20 cellular contexts compared by ENCODE assay signal in the genomic region with DNA sequence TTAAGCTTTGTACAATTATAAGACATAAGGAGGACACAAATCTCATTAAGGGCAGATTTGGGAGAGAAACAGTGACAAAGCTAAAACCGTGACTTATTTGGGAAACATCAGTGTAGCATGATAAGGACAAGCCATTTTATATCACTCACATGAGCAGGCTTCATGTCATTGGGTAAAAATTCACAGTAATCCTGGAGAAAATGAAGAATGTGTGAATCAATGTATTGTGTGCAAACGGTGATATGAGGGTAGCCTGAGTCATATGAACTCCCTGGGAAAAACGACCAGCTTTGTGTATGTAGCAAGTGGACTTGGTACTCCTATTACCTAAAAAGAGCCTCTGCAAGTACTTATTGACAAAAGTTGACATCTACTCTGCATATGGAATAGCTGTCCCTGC. TPM values are rescaled to one million over a fixed set of nuclear protein-coding genes. Genes with fewer than 3 reads are reported as not detected.
DNase-seq lines count a peak whose midpoint lies in the region; ATAC-seq, FAIRE-seq and TF ChIP-seq lines count a peak whose summit lies in the region.
"Had no signal": no experiment of that assay in that cellular context is flagged by ENCODE, and none has a peak within 500 bp of the region (broad histone marks: within the 10 kb centered on the region; RNA-seq: fewer than 3 reads in every experiment).

No MANE protein-coding gene starts in this region.

- H3K4me3 ChIP-seq in HepG2 (replicated peaks in 1 of 3; ENCODE audit: insufficient read depth in 1 of 3, low read depth in 2 of 3, low read length in 3 of 3): no peak overlapping the region
- H3K4me3 ChIP-seq in right lobe of liver: no peak overlapping the region
- no peak overlapping the region for H3K4me3 ChIP-seq in RWPE2 (ENCODE audit: severe bottlenecking)
- H3K4me3 ChIP-seq in fibroblast of pulmonary artery (replicated peaks; ENCODE audit: low read depth, low read length): no peak overlapping the region
- H3K4me3 ChIP-seq: left lung, prostate gland, suprapubic skin had no signal

- H3K27me3 Mint-ChIP-seq in CD14-positive monocyte (ENCODE audit: low read depth in 3 of 3): no peaks in the 10 kb centered on the region
- H3K27me3 Mint-ChIP-seq in mesothelial cell of epicardium (ENCODE audit: low read depth): no peaks in the 10 kb centered on the region
- H3K27me3 Mint-ChIP-seq: activated naive CD8-positive, alpha-beta T cell treated with anti-CD3 and anti-CD28 coated beads, Interleukin-2, amount 10 ng/mL, durations not matched to agents 7 days and 5 days had no signal

- CTCF ChIA-PET in HepG2 (lab: Yijun Ruan, JAX; ENCODE audit: low intra/inter-chr PET ratio, low total read pairs): no interaction called here

- peak; percentile 49 for DNase-seq in HepG2 (ENCODE audit: low spot score)
- DNase-seq in right lobe of liver: no peak
- DNase-seq in RWPE2 (ENCODE audit: low spot score): no peak
- DNase-seq in fibroblast of pulmonary artery (ENCODE audit: low read depth): peak; percentile 68
- DNase-seq in CD14-positive monocyte (ENCODE audit: low spot score): no peak
- DNase-seq in mesothelial cell of epicardium (ENCODE audit: low spot score in 2 of 2, unreplicated experiment in 2 of 2): no peak
- DNase-seq in cardiac septum (ENCODE audit: low spot score): no peak
- DNase-seq: activated CD4-positive, alpha-beta T cell treated with anti-CD3 and anti-CD28 coated beads for 4 hours; activated naive CD8-positive, alpha-beta T cell treated with anti-CD3 and anti-CD28 coated beads, Interleukin-2, amount 10 ng/mL, durations not matched to agents 7 days and 5 days; activated T-cell treated with anti-CD3 and anti-CD28 coated beads for 4 hours; COR-L47; hippocampal formation; left lung; MV-4-11; SHP77 had no signal

- no peak overlapping the region for H2AFZ ChIP-seq in HepG2 (ENCODE audit: low read length)

- intact Hi-C loops in HepG2 (cut with micrococcal nuclease; ENCODE audit: unreplicated experiment): no loop called here
- intact Hi-C loops in right lobe of liver (cut with DNase I): no loop called here
- intact Hi-C loops in CD14-positive monocyte (cut with micrococcal nuclease): no loop called here
- intact Hi-C loops in cardiac septum (cut with DNase I): no loop called here

- H3K9me3 Mint-ChIP-seq in CD14-positive monocyte: peaks cover 0 to 2% (median 0%) of the 10 kb centered on the region in 7 donors
- no peaks in the 10 kb centered on the region for H3K9me3 Mint-ChIP-seq in mesothelial cell of epicardium
- H3K9me3 Mint-ChIP-seq: activated naive CD8-positive, alpha-beta T cell treated with anti-CD3 and anti-CD28 coated beads, Interleukin-2, amount 10 ng/mL, durations not matched to agents 7 days and 5 days had no signal

- peaks cover 23% of the 10 kb centered on the region for H3K4me1 ChIP-seq in HepG2 (ENCODE audit: insufficient read depth, low read length)
- peaks cover 0 to 26% (median 1%) of the 10 kb centered on the region in 4 donors for H3K4me1 ChIP-seq in right lobe of liver
- H3K4me1 ChIP-seq in RWPE2 (ENCODE audit: insufficient read depth, poor library complexity, severe bottlenecking): peaks cover 44% of the 10 kb centered on the region
- H3K4me1 ChIP-seq: prostate gland had no signal

- H3K4me2 ChIP-seq in HepG2 (ENCODE audit: low read depth, low read length): no peak overlapping the region

- no peak for TF ChIP-seq EP300 in HepG2 (IDR thresholded peaks at IDR 0.05; ENCODE audit: low read depth in 2 of 2, low read length in 2 of 2)
- TF ChIP-seq EP300 in HepG2 (CRISPR knock-in tag; IDR thresholded peaks at IDR 0.05; ENCODE audit: borderline replicate concordance): no peak

- H3K27ac Mint-ChIP-seq in CD14-positive monocyte (no peak overlapping the region), mesothelial cell of epicardium (no peak overlapping the region)
- H3K27ac Mint-ChIP-seq: activated naive CD8-positive, alpha-beta T cell treated with anti-CD3 and anti-CD28 coated beads, Interleukin-2, amount 10 ng/mL, durations not matched to agents 7 days and 5 days had no signal

- no peak overlapping the region for H3K9ac ChIP-seq in HepG2 (ENCODE audit: insufficient read depth, low read depth, low read length)

- ATAC-seq in HepG2 (peak; percentile 65), right lobe of liver (no peak), RWPE2 (ENCODE audit: low read depth) (peak; percentile 37), GM21825 (IDR thresholded peaks at IDR 0.05; ENCODE audit: unreplicated experiment) (no peak)
- ATAC-seq: left lung had no signal

- H3K27me3 ChIP-seq in HepG2 (ENCODE audit: control insufficient read depth in 1 of 2, insufficient read depth in 2 of 2, low read length in 2 of 2) (no peaks in the 10 kb centered on the region), right lobe of liver (no peaks in the 10 kb centered on the region), RWPE2 (ENCODE audit: insufficient read depth, poor library complexity, severe bottlenecking) (no peaks in the 10 kb centered on the region)
- H3K27me3 ChIP-seq: left lung, suprapubic skin had no signal

- TF ChIP-seq POLR2A in HepG2 (IDR thresholded peaks at IDR 0.05; ENCODE audit: insufficient read depth in 1 of 2, low read depth in 2 of 2, low read length in 2 of 2): no peak
- no peak for TF ChIP-seq POLR2A in right lobe of liver (IDR thresholded peaks at IDR 0.05)

- H3K9me3 ChIP-seq in HepG2 (ENCODE audit: low read length) (no peaks in the 10 kb centered on the region), right lobe of liver (no peaks in the 10 kb centered on the region), RWPE2 (ENCODE audit: severe bottlenecking) (no peaks in the 10 kb centered on the region)
- H3K9me3 ChIP-seq: left lung, prostate gland, suprapubic skin had no signal

- H3K27ac ChIP-seq in HepG2 (ENCODE audit: extremely low read length, insufficient read depth, low read length): no peak overlapping the region
- H3K27ac ChIP-seq in right lobe of liver: no peak overlapping the region
- peak overlapping the region; percentile 94 for H3K27ac ChIP-seq in RWPE2 (ENCODE audit: poor library complexity, severe bottlenecking)
- H3K27ac ChIP-seq: left lung, prostate gland, suprapubic skin had no signal

- H3K36me3 Mint-ChIP-seq in CD14-positive monocyte (no peaks in the 10 kb centered on the region), mesothelial cell of epicardium (no peaks in the 10 kb centered on the region)

- no peaks in the 10 kb centered on the region for H4K20me1 ChIP-seq in HepG2 (ENCODE audit: insufficient read depth, low read length)

- TF ChIP-seq CTCF in HepG2 (CRISPR knock-in tag; IDR thresholded peaks at IDR 0.05): no peak
- no peak for TF ChIP-seq CTCF in right lobe of liver (IDR thresholded peaks at IDR 0.05)
- TF ChIP-seq CTCF in RWPE2 (IDR thresholded peaks at IDR 0.05; ENCODE audit: poor library complexity, severe bottlenecking): no peak
- TF ChIP-seq CTCF in fibroblast of pulmonary artery (IDR thresholded peaks at IDR 0.05; ENCODE audit: low read length, missing control alignments): no peak
- TF ChIP-seq CTCF in CD14-positive monocyte (IDR thresholded peaks at IDR 0.05): no peak
- no peak for TF ChIP-seq CTCF in mesothelial cell of epicardium (IDR thresholded peaks at IDR 0.05; ENCODE audit: unreplicated experiment)

- no peaks in the 10 kb centered on the region for H3K36me3 ChIP-seq in HepG2 (replicated peaks in 1 of 2; ENCODE audit: control insufficient read depth in 1 of 2, insufficient read depth in 2 of 2, low read length in 2 of 2)
- H3K36me3 ChIP-seq in right lobe of liver: no peaks in the 10 kb centered on the region
- H3K36me3 ChIP-seq in RWPE2 (ENCODE audit: low read depth): no peaks in the 10 kb centered on the region
- H3K36me3 ChIP-seq: left lung, prostate gland, suprapubic skin had no signal

- H3K4me3 Mint-ChIP-seq in CD14-positive monocyte (no peak overlapping the region), mesothelial cell of epicardium (no peak overlapping the region)
- H3K4me3 Mint-ChIP-seq: activated naive CD8-positive, alpha-beta T cell treated with anti-CD3 and anti-CD28 coated beads, Interleukin-2, amount 10 ng/mL, durations not matched to agents 7 days and 5 days had no signal

- H3K79me2 ChIP-seq in HepG2 (ENCODE audit: insufficient read depth, low read length): no peaks in the 10 kb centered on the region

- POLR2A ChIA-PET in HepG2 (lab: Yijun Ruan, JAX): no interaction called here

- FAIRE-seq in HepG2 (lab: Jason Lieb, UNC): no peak
- FAIRE-seq: colon had no signal

- H3K4me1 Mint-ChIP-seq in CD14-positive monocyte: no peaks in the 10 kb centered on the region
- peaks cover 16% of the 10 kb centered on the region for H3K4me1 Mint-ChIP-seq in mesothelial cell of epicardium

- 4% methylated on average over 3 of the region's 3 CpGs for WGBS in HepG2 (ENCODE audit: low lambda C conversion rate)
- 81% methylated on average over 3 of the region's 3 CpGs for WGBS in right lobe of liver (ENCODE audit: insufficient coverage, low coverage, low lambda C conversion rate, missing lambda C conversion rate)

- BruUV-seq in HepG2 (replicated peaks; lab: Mats Ljungman, UMichigan): no TSS peak

- no peak for TF ChIP-seq RAD21 in HepG2 (CRISPR knock-in tag; IDR thresholded peaks at IDR 0.05)

- in situ Hi-C loops in HepG2 (cut with HindIII; ENCODE audit: extremely low pct_ligation_motif_present, low pct_unique_long_range_greater_than_20kb): no loop called here

RNA-seq across cellular contexts. Expression of gene TRIM34, which starts 6.0 kb away (rescaled TPM):
- total RNA-seq in HepG2 (2016; rRNA removed; fragmentation: Illumina TruSeq; extraction: Trizol) (0.42 and 0.72 TPM in 2 replicates), right lobe of liver (1 to 10 TPM in 5 of 6 experiments, under 1 TPM in 1; 0.93 to 3.3 (median 2.3) TPM), mesothelial cell of epicardium (5.0 to 7.1 TPM (median 5.1 TPM) in 3 replicates), cardiac septum (2.3 TPM)
- 0.09 TPM in 1 of 2 replicates, not detected in the other for total RNA-seq in HepG2 (2016; cell fraction: cytosol; rRNA removed; fragmentation: Illumina TruSeq; extraction: Trizol; ENCODE audit: low read depth)
- total RNA-seq in HepG2 (2016; cell fraction: insoluble cytoplasmic fraction; rRNA removed; fragmentation: Illumina TruSeq; extraction: Trizol): 0.40 and 0.48 TPM in 2 replicates
- total RNA-seq in HepG2 (2016; cell fraction: membrane; rRNA removed; fragmentation: Illumina TruSeq; extraction: Trizol): 0.10 and 0.40 TPM in 2 replicates
- 0.47 and 0.68 TPM in 2 replicates for total RNA-seq in HepG2 (2016; cell fraction: nucleus; rRNA removed; fragmentation: Illumina TruSeq; extraction: Trizol)
- polyA plus RNA-seq in HepG2 (2011; rRNA removed) (0.13 and 0.33 TPM in 2 replicates), CD14-positive monocyte (10 to 100 TPM; 21.9 to 23.5 TPM)
- 0.11 and 0.17 TPM in 2 replicates for polyA plus RNA-seq in HepG2 (2011; cell fraction: cytosol; rRNA removed)
- polyA plus RNA-seq in HepG2 (2011; cell fraction: nucleus; rRNA removed): 0.35 and 0.83 TPM in 2 replicates
- polyA plus RNA-seq in HepG2 (2012): 0.07 and 0.16 TPM in 2 replicates
- polyA plus RNA-seq in HepG2 (2016; cell fraction: cytosol; fragmentation: Illumina TruSeq; extraction: Trizol; ENCODE audit: low read depth): 0.12 TPM in 1 of 2 replicates, not detected in the other
- polyA plus RNA-seq in HepG2 (2016; cell fraction: insoluble cytoplasmic fraction; fragmentation: Illumina TruSeq; extraction: Trizol; ENCODE audit: low read depth): 0.43 and 0.85 TPM in 2 replicates
- 0.09 TPM in 1 of 2 replicates, not detected in the other for polyA plus RNA-seq in HepG2 (2016; cell fraction: membrane; fragmentation: Illumina TruSeq; extraction: Trizol; ENCODE audit: low read depth)
- 0.57 and 0.62 TPM in 2 replicates for polyA plus RNA-seq in HepG2 (2016; cell fraction: nucleus; fragmentation: Illumina TruSeq; extraction: Trizol; ENCODE audit: insufficient read depth, low read depth)
- polyA minus RNA-seq in HepG2 (2011; rRNA and poly(A)+ RNA removed; ENCODE audit: low replicate concordance): 2.3 TPM in 1 of 2 replicates, not detected in the other
- polyA minus RNA-seq in HepG2 (2011; cell fraction: cytosol; rRNA and poly(A)+ RNA removed): not detected in 2 replicates
- polyA minus RNA-seq in HepG2 (2011; cell fraction: nucleus; rRNA and poly(A)+ RNA removed): 0.26 and 0.62 TPM in 2 replicates

RNA-seq across cellular contexts. Expression of gene TRIM6, which starts 22.4 kb away (rescaled TPM):
- total RNA-seq in HepG2 (2016; rRNA removed; fragmentation: Illumina TruSeq; extraction: Trizol) (not detected in 2 replicates), right lobe of liver (1 to 10 TPM in 1 of 6 experiments, under 1 TPM in 5; 0.29 to 2.0 (median 0.65) TPM), mesothelial cell of epicardium (13.4 to 14.6 TPM (median 14.0 TPM) in 3 replicates), cardiac septum (0.46 TPM)
- not detected in 2 replicates for total RNA-seq in HepG2 (2016; cell fraction: cytosol; rRNA removed; fragmentation: Illumina TruSeq; extraction: Trizol; ENCODE audit: low read depth)
- total RNA-seq in HepG2 (2016; cell fraction: insoluble cytoplasmic fraction; rRNA removed; fragmentation: Illumina TruSeq; extraction: Trizol): not detected in 2 replicates
- total RNA-seq in HepG2 (2016; cell fraction: membrane; rRNA removed; fragmentation: Illumina TruSeq; extraction: Trizol): not detected in 2 replicates
- not detected in 2 replicates for total RNA-seq in HepG2 (2016; cell fraction: nucleus; rRNA removed; fragmentation: Illumina TruSeq; extraction: Trizol)
- polyA plus RNA-seq in HepG2 (2011; rRNA removed) (not detected in 2 replicates), CD14-positive monocyte (under 1 TPM; 0.15 to 0.44 TPM)
- polyA plus RNA-seq in HepG2 (2011; cell fraction: cytosol; rRNA removed): not detected in 2 replicates
- polyA plus RNA-seq in HepG2 (2011; cell fraction: nucleus; rRNA removed): not detected in 2 replicates
- not detected in 2 replicates for polyA plus RNA-seq in HepG2 (2012)
- polyA plus RNA-seq in HepG2 (2016; cell fraction: cytosol; fragmentation: Illumina TruSeq; extraction: Trizol; ENCODE audit: low read depth): not detected in 2 replicates
- not detected in 2 replicates for polyA plus RNA-seq in HepG2 (2016; cell fraction: insoluble cytoplasmic fraction; fragmentation: Illumina TruSeq; extraction: Trizol; ENCODE audit: low read depth)
- polyA plus RNA-seq in HepG2 (2016; cell fraction: membrane; fragmentation: Illumina TruSeq; extraction: Trizol; ENCODE audit: low read depth): not detected in 2 replicates
- polyA plus RNA-seq in HepG2 (2016; cell fraction: nucleus; fragmentation: Illumina TruSeq; extraction: Trizol; ENCODE audit: insufficient read depth, low read depth): not detected in 2 replicates
- polyA minus RNA-seq in HepG2 (2011; rRNA and poly(A)+ RNA removed; ENCODE audit: low replicate concordance): not detected in 2 replicates
- polyA minus RNA-seq in HepG2 (2011; cell fraction: cytosol; rRNA and poly(A)+ RNA removed): not detected in 2 replicates
- polyA minus RNA-seq in HepG2 (2011; cell fraction: nucleus; rRNA and poly(A)+ RNA removed): not detected in 2 replicates

RNA-seq across cellular contexts. Expression of gene OR52B6, which starts 38.1 kb away (rescaled TPM):
- not detected in 2 replicates for total RNA-seq in HepG2 (2016; rRNA removed; fragmentation: Illumina TruSeq; extraction: Trizol)
- total RNA-seq in HepG2 (2016; cell fraction: cytosol; rRNA removed; fragmentation: Illumina TruSeq; extraction: Trizol; ENCODE audit: low read depth): not detected in 2 replicates
- not detected in 2 replicates for total RNA-seq in HepG2 (2016; cell fraction: insoluble cytoplasmic fraction; rRNA removed; fragmentation: Illumina TruSeq; extraction: Trizol)
- total RNA-seq in HepG2 (2016; cell fraction: membrane; rRNA removed; fragmentation: Illumina TruSeq; extraction: Trizol): not detected in 2 replicates
- not detected in 2 replicates for total RNA-seq in HepG2 (2016; cell fraction: nucleus; rRNA removed; fragmentation: Illumina TruSeq; extraction: Trizol)
- not detected in 2 replicates for polyA plus RNA-seq in HepG2 (2011; rRNA removed)
- not detected in 2 replicates for polyA plus RNA-seq in HepG2 (2011; cell fraction: cytosol; rRNA removed)
- not detected in 2 replicates for polyA plus RNA-seq in HepG2 (2011; cell fraction: nucleus; rRNA removed)
- polyA plus RNA-seq in HepG2 (2012): not detected in 2 replicates
- not detected in 2 replicates for polyA plus RNA-seq in HepG2 (2016; cell fraction: cytosol; fragmentation: Illumina TruSeq; extraction: Trizol; ENCODE audit: low read depth)
- polyA plus RNA-seq in HepG2 (2016; cell fraction: insoluble cytoplasmic fraction; fragmentation: Illumina TruSeq; extraction: Trizol; ENCODE audit: low read depth): not detected in 2 replicates
- polyA plus RNA-seq in HepG2 (2016; cell fraction: membrane; fragmentation: Illumina TruSeq; extraction: Trizol; ENCODE audit: low read depth): not detected in 2 replicates
- polyA plus RNA-seq in HepG2 (2016; cell fraction: nucleus; fragmentation: Illumina TruSeq; extraction: Trizol; ENCODE audit: insufficient read depth, low read depth): not detected in 2 replicates
- polyA minus RNA-seq in HepG2 (2011; rRNA and poly(A)+ RNA removed; ENCODE audit: low replicate concordance): not detected in 2 replicates
- not detected in 2 replicates for polyA minus RNA-seq in HepG2 (2011; cell fraction: cytosol; rRNA and poly(A)+ RNA removed)
- polyA minus RNA-seq in HepG2 (2011; cell fraction: nucleus; rRNA and poly(A)+ RNA removed): not detected in 2 replicates
- total RNA-seq in right lobe of liver: not detected
- polyA plus RNA-seq in CD14-positive monocyte: not detected
- total RNA-seq in mesothelial cell of epicardium: not detected in 3 replicates
- not detected for total RNA-seq in cardiac septum
- total RNA-seq: A172; activated naive CD8-positive, alpha-beta T cell treated with anti-CD3 and anti-CD28 coated beads, Interleukin-2, amount 10 ng/mL, durations not matched to agents 7 days and 5 days; left lung; prostate gland; suprapubic skin had no signal

Comparison
In these comparisons a context has a peak if more than half of its experiments do, and no peak if none do; other contexts are left out.
1. ATAC-seq: peak in HepG2 (single experiment) and RWPE2 (single experiment); none in right lobe of liver (0 of 4) and GM21825 (single experiment).
2. DNase-seq: peak in HepG2 (single experiment) and fibroblast of pulmonary artery (single experiment); none in right lobe of liver (0 of 3), RWPE2 (single experiment), CD14-positive monocyte (single experiment), mesothelial cell of epicardium (0 of 2) and cardiac septum (single experiment).